In the genomic region with DNA sequence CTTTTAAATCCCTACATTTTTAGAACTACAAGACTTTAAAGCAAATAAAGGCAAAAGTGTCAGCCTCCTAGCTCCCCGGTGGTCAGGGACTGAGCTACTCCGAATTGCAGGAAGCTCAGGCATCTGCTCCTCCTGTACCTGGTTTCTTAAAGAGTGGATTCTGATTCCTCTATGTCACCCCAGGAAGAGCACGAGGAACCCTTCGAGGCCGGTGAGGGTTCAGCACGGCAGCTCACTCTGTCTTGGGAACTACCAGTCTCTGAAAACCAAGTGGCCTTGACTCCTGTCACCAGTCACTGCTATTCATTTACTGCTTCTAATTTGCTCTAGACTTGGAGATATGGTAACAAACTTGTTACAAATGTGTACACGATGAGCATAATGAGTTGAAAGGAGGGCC, we compare ENCODE assay signal across 9 cellular contexts. TPM values are rescaled to one million over a fixed set of nuclear protein-coding genes. Genes with fewer than 3 reads are reported as not detected.
DNase-seq lines count a peak whose midpoint lies in the region; ATAC-seq and TF ChIP-seq lines count a peak whose summit lies in the region.
"Had no signal": no experiment of that assay in that cellular context is flagged by ENCODE, and none has a peak within 500 bp of the region (broad histone marks: within the 10 kb centered on the region; RNA-seq: fewer than 3 reads in every experiment).

No MANE protein-coding gene starts in this region.

- H3K27me3 ChIP-seq in left ventricle myocardium inferior (ENCODE audit: low read depth), result no peaks in the 10 kb centered on the region
- no peaks in the 10 kb centered on the region for H3K27me3 ChIP-seq in vagina

- intact Hi-C loops in left ventricle myocardium inferior (cut with micrococcal nuclease) (no loop called here), left ventricle myocardium superior (cut with micrococcal nuclease) (no loop called here), vagina (cut with DNase I) (no loop called here)

- H3K27ac ChIP-seq in left ventricle myocardium inferior (replicated peaks), result peak overlapping the region; percentile 87
- H3K27ac ChIP-seq in vagina, result peak overlapping the region; percentile 96

- H3K4me3 Mint-ChIP-seq in endothelial cell (ENCODE audit: unreplicated experiment), result peak overlapping the region; percentile 15
- peak overlapping the region; percentile 84 to 85 (median 85) for H3K4me3 Mint-ChIP-seq in nephron

- peak overlapping the region; percentile 89 for H3K27ac Mint-ChIP-seq in endothelial cell (ENCODE audit: unreplicated experiment)
- peak overlapping the region; percentile 67 to 85 (median 82) for H3K27ac Mint-ChIP-seq in nephron
- H3K27ac Mint-ChIP-seq: activated T-helper 2 cell treated with anti-CD3 and anti-CD28 coated beads, Interferon-gamma antibody, Interleukin-2, Interleukin-4, amounts not matched to agents 10 μg/mL and 5 μg/mL and 100 μg/mL, durations not matched to agents 14 hours and 24 hours and 36 hours had no signal

- peak overlapping the region; percentile 90 for H3K4me3 ChIP-seq in left ventricle myocardium inferior
- H3K4me3 ChIP-seq in vagina, result peak overlapping the region; percentile 86 to 92

- H3K36me3 ChIP-seq in left ventricle myocardium inferior (no peaks in the 10 kb centered on the region), vagina (no peaks in the 10 kb centered on the region)

- H3K4me1 ChIP-seq in left ventricle myocardium inferior, result peaks cover 86% of the 10 kb centered on the region
- H3K4me1 ChIP-seq in vagina, result peaks cover 88% of the 10 kb centered on the region

- H3K9me3 Mint-ChIP-seq in endothelial cell (ENCODE audit: unreplicated experiment), result no peaks in the 10 kb centered on the region
- no peaks in the 10 kb centered on the region for H3K9me3 Mint-ChIP-seq in nephron
- H3K9me3 Mint-ChIP-seq: activated T-helper 2 cell treated with anti-CD3 and anti-CD28 coated beads, Interferon-gamma antibody, Interleukin-2, Interleukin-4, amounts not matched to agents 10 μg/mL and 5 μg/mL and 100 μg/mL, durations not matched to agents 14 hours and 24 hours and 36 hours had no signal

- DNase-seq in left ventricle myocardium inferior, result no peak
- no peak for DNase-seq in left ventricle myocardium superior
- no peak for DNase-seq in endothelial cell (ENCODE audit: low spot score)
- no peak for DNase-seq in vagina (ENCODE audit: extremely low spot score in 2 of 2)
- DNase-seq in HT-29 (ENCODE audit: low spot score), result no peak
- no peak for DNase-seq in NCI-H2107 treated with DMSO at 0.1 percent for 48 hours (lab: John Stamatoyannopoulos, UW; ENCODE audit: unreplicated experiment)
- no peak for DNase-seq in ecto neural progenitor cell (ENCODE audit: low spot score)

- TF ChIP-seq CTCF in left ventricle myocardium inferior (IDR thresholded peaks at IDR 0.05; ENCODE audit: borderline replicate concordance) (no peak), endothelial cell (IDR thresholded peaks at IDR 0.05; ENCODE audit: unreplicated experiment) (no peak), nephron (IDR thresholded peaks at IDR 0.05; ENCODE audit: unreplicated experiment in 3 of 3) (no peak), vagina (IDR thresholded peaks at IDR 0.05) (no peak)

- peaks cover 23% of the 10 kb centered on the region for H3K4me1 Mint-ChIP-seq in endothelial cell (ENCODE audit: unreplicated experiment)
- H3K4me1 Mint-ChIP-seq in nephron, result peaks cover 53% of the 10 kb centered on the region

- H3K9me3 ChIP-seq in left ventricle myocardium inferior (replicated peaks), result no peaks in the 10 kb centered on the region
- no peaks in the 10 kb centered on the region for H3K9me3 ChIP-seq in vagina

- peaks cover 4% of the 10 kb centered on the region for H3K36me3 Mint-ChIP-seq in endothelial cell (ENCODE audit: low read depth, unreplicated experiment)
- H3K36me3 Mint-ChIP-seq in nephron (ENCODE audit: low read depth), result peaks cover 4% of the 10 kb centered on the region

- TF ChIP-seq POLR2A in vagina (IDR thresholded peaks at IDR 0.05), result no peak

- no peak for ATAC-seq in left ventricle myocardium superior

- H3K27me3 Mint-ChIP-seq in endothelial cell (ENCODE audit: unreplicated experiment) (peaks cover 28% of the 10 kb centered on the region), nephron (ENCODE audit: low read depth) (no peaks in the 10 kb centered on the region)

RNA-seq across cellular contexts. Expression of a gene that starts 2.3 kb away (rescaled TPM):
- total RNA-seq in left ventricle myocardium inferior (3.4 TPM), left ventricle myocardium superior (4.5 TPM), endothelial cell (ENCODE audit: unreplicated experiment) (5.5 TPM), vagina (21.1 TPM)
- 26.6 and 28.3 TPM in 2 replicates for total RNA-seq in HT-29 (2014; rRNA removed; shearing (Covaris generic))

RNA-seq across cellular contexts. Expression of a gene that starts 34.2 kb away (rescaled TPM):
- 14.6 TPM for total RNA-seq in left ventricle myocardium inferior
- total RNA-seq in left ventricle myocardium superior, result 13.8 TPM
- 17.1 TPM for total RNA-seq in endothelial cell (ENCODE audit: unreplicated experiment)
- total RNA-seq in vagina, result 10.3 TPM
- total RNA-seq in HT-29 (2014; rRNA removed; shearing (Covaris generic)), result 2.4 and 3.6 TPM in 2 replicates

RNA-seq across cellular contexts. Expression of a gene that starts 46.3 kb away (rescaled TPM):
- total RNA-seq in left ventricle myocardium inferior (2.7 TPM), left ventricle myocardium superior (2.7 TPM), endothelial cell (ENCODE audit: unreplicated experiment) (5.0 TPM), vagina (8.6 TPM)
- total RNA-seq in HT-29 (2014; rRNA removed; shearing (Covaris generic)), result 113 and 134 TPM in 2 replicates

Comparison
In these comparisons a context has a peak if more than half of its experiments do, and no peak if none do; other contexts are left out.
1. RNA of a gene that starts 46.3 kb away (total RNA-seq): 113 to 134 TPM in HT-29; 8.6 TPM in vagina (single experiment), 5.0 TPM in endothelial cell (single experiment), 2.7 TPM in left ventricle myocardium superior (single experiment) and 2.7 TPM in left ventricle myocardium inferior (single experiment); every median in the first group is over 10 times any median in the second.